In genomic region chr7:139635521-139636240, GRCh38 we compare ENCODE assay signal across 9 cellular contexts.
DNase-seq lines count a peak whose midpoint lies in the region; FAIRE-seq and TF ChIP-seq lines count a peak whose summit lies in the region.
"Had no signal": no experiment of that assay in that cellular context is flagged by ENCODE, and none has a peak within 500 bp of the region (broad histone marks: within the 10 kb centered on the region; RNA-seq: fewer than 3 reads in every experiment).

No MANE protein-coding gene starts in this region.

- no peaks in the 10 kb centered on the region for H3K4me1 Mint-ChIP-seq in Calu3 (ENCODE audit: low read depth, unreplicated experiment)
- H3K4me1 Mint-ChIP-seq in activated CD4-positive, alpha-beta T cell treated with anti-CD3 and anti-CD28 coated beads, Interleukin-2, amount 10 ng/mL, durations not matched to agents 7 days and 5 days: peaks cover 64% of the 10 kb centered on the region
- peaks cover 4% of the 10 kb centered on the region for H3K4me1 Mint-ChIP-seq in astrocyte (ENCODE audit: low read depth, unreplicated experiment)
- H3K4me1 Mint-ChIP-seq in HFFc6 (ENCODE audit: low read depth): no peaks in the 10 kb centered on the region

- H3K36me3 Mint-ChIP-seq in Calu3 (ENCODE audit: insufficient read depth, unreplicated experiment) (no peaks in the 10 kb centered on the region), astrocyte (ENCODE audit: low read depth, unreplicated experiment) (peaks cover 19% of the 10 kb centered on the region), HFFc6 (ENCODE audit: low read depth) (peaks cover 33% of the 10 kb centered on the region)
- peaks cover 29% of the 10 kb centered on the region for H3K36me3 Mint-ChIP-seq in activated CD4-positive, alpha-beta T cell treated with anti-CD3 and anti-CD28 coated beads, Interleukin-2, amount 10 ng/mL, durations not matched to agents 7 days and 5 days (ENCODE audit: low read depth)

- CTCF ChIA-PET in Calu3 (lab: Charles Lee): no interaction called here
- CTCF ChIA-PET in activated CD4-positive, alpha-beta T cell treated with anti-CD3 and anti-CD28 coated beads, Interleukin-2, amount 10 ng/mL, durations not matched to agents 7 days and 5 days (lab: Charles Lee): interaction anchor here (1.0 to 1.7 kb wide), 6 partner anchors 10 to 367 kb away, joined by 3 read pairs; no protein-coding TSS in a partner anchor

- no peak overlapping the region for H3K9ac ChIP-seq in astrocyte (ENCODE audit: low read length)

- no peak for TF ChIP-seq CTCF in Calu3 (IDR thresholded peaks at IDR 0.05; ENCODE audit: unreplicated experiment)
- TF ChIP-seq CTCF in astrocyte (IDR thresholded peaks at IDR 0.05; ENCODE audit: insufficient read depth, low read depth, low read length): no peak
- no peak for TF ChIP-seq CTCF in HFFc6 (IDR thresholded peaks at IDR 0.05)

- no peaks in the 10 kb centered on the region for H3K4me1 ChIP-seq in astrocyte (ENCODE audit: insufficient read depth, low read length)

- no peak for FAIRE-seq in astrocyte (lab: Jason Lieb, UNC)
- FAIRE-seq: D721Med had no signal

- H2AFZ ChIP-seq in astrocyte (ENCODE audit: low read depth, low read length): no peak overlapping the region

- H3K9me3 Mint-ChIP-seq in Calu3 (ENCODE audit: low read depth, unreplicated experiment) (no peaks in the 10 kb centered on the region), astrocyte (ENCODE audit: unreplicated experiment) (peaks cover 3% of the 10 kb centered on the region), HFFc6 (no peaks in the 10 kb centered on the region)
- peaks cover 5% of the 10 kb centered on the region for H3K9me3 Mint-ChIP-seq in activated CD4-positive, alpha-beta T cell treated with anti-CD3 and anti-CD28 coated beads, Interleukin-2, amount 10 ng/mL, durations not matched to agents 7 days and 5 days

- peaks cover 73% of the 10 kb centered on the region for H4K20me1 ChIP-seq in astrocyte (ENCODE audit: insufficient read depth, low read length)

- POLR2A ChIA-PET in activated CD4-positive, alpha-beta T cell treated with anti-CD3 and anti-CD28 coated beads, Interleukin-2, amount 10 ng/mL, durations not matched to agents 7 days and 5 days (lab: Charles Lee): interaction anchor here (0.6 to 0.7 kb wide), 2 partner anchors 11 to 136 kb away, joined by 3 to 5 read pairs; no protein-coding TSS in a partner anchor

- H3K27ac Mint-ChIP-seq in Calu3 (ENCODE audit: unreplicated experiment) (peak overlapping the region; percentile 48), astrocyte (ENCODE audit: unreplicated experiment) (peak overlapping the region; percentile 42), HFFc6 (no peak overlapping the region)
- peak overlapping the region; percentile 98 for H3K27ac Mint-ChIP-seq in activated CD4-positive, alpha-beta T cell treated with anti-CD3 and anti-CD28 coated beads, Interleukin-2, amount 10 ng/mL, durations not matched to agents 7 days and 5 days

- H3K4me3 Mint-ChIP-seq in Calu3 (ENCODE audit: low read depth, unreplicated experiment) (no peak overlapping the region), astrocyte (ENCODE audit: unreplicated experiment) (no peak overlapping the region), HFFc6 (no peak overlapping the region)
- H3K4me3 Mint-ChIP-seq in activated CD4-positive, alpha-beta T cell treated with anti-CD3 and anti-CD28 coated beads, Interleukin-2, amount 10 ng/mL, durations not matched to agents 7 days and 5 days: peak overlapping the region; percentile 75

- no peak overlapping the region for H3K4me3 ChIP-seq in astrocyte (ENCODE audit: insufficient read depth, low read depth, low read length)

- H3K27me3 Mint-ChIP-seq in Calu3 (ENCODE audit: unreplicated experiment): no peaks in the 10 kb centered on the region
- H3K27me3 Mint-ChIP-seq in activated CD4-positive, alpha-beta T cell treated with anti-CD3 and anti-CD28 coated beads, Interleukin-2, amount 10 ng/mL, durations not matched to agents 7 days and 5 days: no peaks in the 10 kb centered on the region
- H3K27me3 Mint-ChIP-seq in astrocyte (ENCODE audit: low read depth, unreplicated experiment): no peaks in the 10 kb centered on the region
- H3K27me3 Mint-ChIP-seq in HFFc6 (ENCODE audit: insufficient read depth): no peaks in the 10 kb centered on the region; the same call in 1 of the 2 replicates

- H3K9me3 ChIP-seq in astrocyte (ENCODE audit: insufficient read depth, low read depth, low read length): no peaks in the 10 kb centered on the region

- peaks cover 12% of the 10 kb centered on the region for H3K36me3 ChIP-seq in astrocyte (ENCODE audit: insufficient read depth, low read length)

- intact Hi-C loops in Calu3 (cut with micrococcal nuclease; ENCODE audit: unreplicated experiment): no loop called here

- H3K27ac ChIP-seq in astrocyte (ENCODE audit: low read depth, low read length): no peak overlapping the region

- DNase-seq in Calu3 (no peak), astrocyte (ENCODE audit: low read depth) (no peak), hippocampal formation (lab: John Stamatoyannopoulos, UW) (no peak), NCI-H446 (lab: John Stamatoyannopoulos, UW) (no peak), HFFc6 (no peak), HuH-7 (ENCODE audit: low spot score) (no peak)
- DNase-seq in activated CD4-positive, alpha-beta T cell treated with anti-CD3 and anti-CD28 coated beads, Interleukin-2, amount 10 ng/mL, durations not matched to agents 7 days and 5 days: peak; percentile 85
- peak; percentile 80 for DNase-seq in stimulated activated CD4-positive, alpha-beta T cell treated with anti-CD3 and anti-CD28 coated beads, Interleukin-1b, Interleukin-23, amount 100 ng/mL, for 48 hours

- BruUV-seq in Calu3 (replicated peaks; lab: Mats Ljungman, UMichigan): no TSS peak

- no peaks in the 10 kb centered on the region for H3K27me3 ChIP-seq in astrocyte (ENCODE audit: insufficient read depth, low read length)

- H3K79me2 ChIP-seq in astrocyte (ENCODE audit: insufficient read depth, low read length): peaks cover 62% of the 10 kb centered on the region

- H3K4me2 ChIP-seq in astrocyte (ENCODE audit: low read length): no peak overlapping the region

Comparison
In these comparisons a context has a peak if more than half of its experiments do, and no peak if none do; other contexts are left out.
1. DNase-seq: peak in activated CD4-positive, alpha-beta T cell treated with anti-CD3 and anti-CD28 coated beads, Interleukin-2, amount 10 ng/mL, durations not matched to agents 7 days and 5 days (single experiment) and stimulated activated CD4-positive, alpha-beta T cell treated with anti-CD3 and anti-CD28 coated beads, Interleukin-1b, Interleukin-23, amount 100 ng/mL, for 48 hours (single experiment); none in Calu3 (single experiment), astrocyte (single experiment), hippocampal formation (0 of 2), NCI-H446 (0 of 2), HFFc6 (single experiment) and HuH-7 (single experiment).